Comparison of ENCODE assay signal across 16 cellular contexts in the genomic region with DNA sequence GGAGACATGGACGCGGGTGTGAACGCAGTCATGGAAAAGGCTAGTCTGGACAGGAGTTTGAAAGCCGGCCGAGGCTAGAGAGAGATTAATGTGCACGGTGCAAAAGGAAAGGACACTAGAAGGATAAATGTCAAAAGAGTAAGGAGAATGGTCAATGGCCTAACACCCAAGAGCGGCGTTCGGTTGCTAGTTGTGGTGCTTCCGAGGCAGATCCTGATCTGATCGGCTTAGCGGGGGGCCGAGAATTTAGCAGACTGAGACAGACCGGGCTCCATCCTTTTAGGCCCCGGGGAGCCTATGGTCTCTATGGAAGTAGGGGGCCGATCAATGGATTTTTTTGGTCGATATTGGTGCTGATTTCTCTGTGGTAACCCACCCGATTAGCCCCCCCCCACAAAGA. TPM values are rescaled to one million over a fixed set of nuclear protein-coding genes. Genes with fewer than 3 reads are reported as not detected.
A peak's percentile ranks its signal among the peaks of the same experiment; 100 is the strongest.
DNase-seq lines count a peak whose midpoint lies in the region; ATAC-seq, FAIRE-seq and TF ChIP-seq lines count a peak whose summit lies in the region.
"Had no signal": no experiment of that assay in that cellular context is flagged by ENCODE, and none has a peak within 500 bp of the region (broad histone marks: within the 10 kb centered on the region; RNA-seq: fewer than 3 reads in every experiment).

No MANE protein-coding gene starts in this region.

- peak overlapping the region; percentile 2 for H3K27ac Mint-ChIP-seq in activated T-cell treated with anti-CD3 and anti-CD28 coated beads, Interleukin-2, amount 50 U/mL, for 24 hours
- peak overlapping the region; percentile 78 to 99 (median 98) for H3K27ac Mint-ChIP-seq in naive thymus-derived CD8-positive, alpha-beta T cell

- CTCF ChIA-PET in OCI-LY7 (lab: Charles Lee; ENCODE audit: unreplicated experiment): no interaction called here

- WGBS in testis, 2 donors: 38% methylated on average over 18 of the region's 18 CpGs

- no peaks in the 10 kb centered on the region for H3K9me3 Mint-ChIP-seq in activated T-cell treated with anti-CD3 and anti-CD28 coated beads, Interleukin-2, amount 50 U/mL, for 24 hours
- no peaks in the 10 kb centered on the region for H3K9me3 Mint-ChIP-seq in naive thymus-derived CD8-positive, alpha-beta T cell

- peaks cover 26% of the 10 kb centered on the region for H3K4me1 Mint-ChIP-seq in activated T-cell treated with anti-CD3 and anti-CD28 coated beads, Interleukin-2, amount 50 U/mL, for 24 hours (ENCODE audit: low read depth)
- H3K4me1 Mint-ChIP-seq in naive thymus-derived CD8-positive, alpha-beta T cell: peaks cover 14 to 24% (median 22%) of the 10 kb centered on the region in 4 donors

- peak; percentile 81 for FAIRE-seq in bronchial epithelial cell (lab: Jason Lieb, UNC)

- no peak overlapping the region for H3K4me2 ChIP-seq in OCI-LY7 (ENCODE audit: low read length)

- H3K9me3 ChIP-seq in testis (no peaks in the 10 kb centered on the region), OCI-LY7 (ENCODE audit: low read length) (no peaks in the 10 kb centered on the region)
- H3K9me3 ChIP-seq: A549, prostate gland, tibial artery had no signal

- TF ChIP-seq POLR2A in testis (IDR thresholded peaks at IDR 0.05): no peak

- peaks cover 11% of the 10 kb centered on the region for H3K27me3 Mint-ChIP-seq in activated T-cell treated with anti-CD3 and anti-CD28 coated beads, Interleukin-2, amount 50 U/mL, for 24 hours
- no peaks in the 10 kb centered on the region for H3K27me3 Mint-ChIP-seq in naive thymus-derived CD8-positive, alpha-beta T cell

- H4K20me1 ChIP-seq in OCI-LY7 (ENCODE audit: insufficient read depth, low read length): no peaks in the 10 kb centered on the region

- peaks cover 7% of the 10 kb centered on the region for H3K4me1 ChIP-seq in testis
- no peaks in the 10 kb centered on the region for H3K4me1 ChIP-seq in OCI-LY7 (ENCODE audit: insufficient read depth, low read length, poor library complexity, severe bottlenecking)
- H3K4me1 ChIP-seq: A549, prostate gland had no signal

- intact Hi-C loops in testis (cut with DNase I; ENCODE audit: low total_unique reads): no loop called here
- intact Hi-C loops in OCI-LY7 (cut with micrococcal nuclease; ENCODE audit: unreplicated experiment): no loop called here

- POLR2A ChIA-PET in naive thymus-derived CD8-positive, alpha-beta T cell (lab: Charles Lee): interaction anchor here (1.2 to 2.8 kb wide), 4 partner anchors 18 to 75 kb away, joined by 7 to 22 read pairs (median 12); a partner anchor contains a TSS
- POLR2A ChIA-PET in OCI-LY7 (lab: Charles Lee): interaction anchor here (0.6 kb wide), 1 partner anchor 554 kb away, joined by 3 read pairs; no protein-coding TSS in a partner anchor

- TF ChIP-seq CTCF in bronchial epithelial cell (IDR thresholded peaks at IDR 0.05; ENCODE audit: insufficient read depth, low read length, severe bottlenecking): no peak
- TF ChIP-seq CTCF in testis (IDR thresholded peaks at IDR 0.05): no peak
- TF ChIP-seq CTCF in OCI-LY7 (conservative IDR thresholded peaks at IDR 0.05; ENCODE audit: low read length): no peak

- DNase-seq in activated T-cell treated with anti-CD3 and anti-CD28 coated beads, Interleukin-2, amount 50 U/mL, for 24 hours: no peak
- no peak for DNase-seq in activated T-cell treated with anti-CD3 and anti-CD28 coated beads for 4 hours
- peak; percentile 17 for DNase-seq in bronchial epithelial cell (ENCODE audit: low read depth)
- no peak for DNase-seq in naive thymus-derived CD8-positive, alpha-beta T cell
- DNase-seq in testis: no peak
- no peak for DNase-seq in OCI-LY7 (ENCODE audit: low spot score)
- no peak for DNase-seq in hypothalamus (lab: John Stamatoyannopoulos, UW)
- DNase-seq: activated CD4-positive, CD25-positive, alpha-beta regulatory T cell; aorta; NCI-H82; RPMI8226; tibial artery had no signal

- H3K36me3 ChIP-seq in bronchial epithelial cell (ENCODE audit: control insufficient read depth, insufficient read depth, low read length): no peaks in the 10 kb centered on the region
- H3K36me3 ChIP-seq in testis (ENCODE audit: low read depth, missing control alignments): no peaks in the 10 kb centered on the region
- H3K36me3 ChIP-seq in OCI-LY7 (ENCODE audit: insufficient read depth, low read length): no peaks in the 10 kb centered on the region
- H3K36me3 ChIP-seq: prostate gland, tibial artery had no signal

- no peaks in the 10 kb centered on the region for H3K36me3 Mint-ChIP-seq in activated T-cell treated with anti-CD3 and anti-CD28 coated beads, Interleukin-2, amount 50 U/mL, for 24 hours (ENCODE audit: low read depth)
- no peaks in the 10 kb centered on the region for H3K36me3 Mint-ChIP-seq in naive thymus-derived CD8-positive, alpha-beta T cell

- H3K27me3 ChIP-seq in bronchial epithelial cell (ENCODE audit: control insufficient read depth, insufficient read depth, low read length) (no peaks in the 10 kb centered on the region), testis (no peaks in the 10 kb centered on the region)
- H3K27me3 ChIP-seq: tibial artery had no signal

- no TSS peak for BruUV-seq in OCI-LY7 (replicated peaks; lab: Mats Ljungman, UMichigan)

- H3K9me2 ChIP-seq in OCI-LY7 (ENCODE audit: insufficient read depth, low read length): no peaks in the 10 kb centered on the region

- H3K4me3 Mint-ChIP-seq in activated T-cell treated with anti-CD3 and anti-CD28 coated beads, Interleukin-2, amount 50 U/mL, for 24 hours: no peak overlapping the region
- peak overlapping the region in 5 of 10 donors; percentile 28 to 92 (median 89) for H3K4me3 Mint-ChIP-seq in naive thymus-derived CD8-positive, alpha-beta T cell

- no peaks in the 10 kb centered on the region for H3K79me2 ChIP-seq in OCI-LY7 (ENCODE audit: insufficient read depth, low read depth, low read length)

- no peak overlapping the region for H3K4me3 ChIP-seq in bronchial epithelial cell (ENCODE audit: low read depth, low read length)
- H3K4me3 ChIP-seq in testis: no peak overlapping the region
- H3K4me3 ChIP-seq in OCI-LY7 (ENCODE audit: low read depth, low read length, poor library complexity, severe bottlenecking): no peak overlapping the region
- H3K4me3 ChIP-seq: A549 had no signal

- ATAC-seq in naive thymus-derived CD8-positive, alpha-beta T cell: no peak
- no peak for ATAC-seq in HG02763 (IDR thresholded peaks at IDR 0.05; ENCODE audit: unreplicated experiment)
- ATAC-seq: A549 had no signal

- peak overlapping the region; percentile 86 to 87 for H3K27ac ChIP-seq in testis
- H3K27ac ChIP-seq in OCI-LY7 (ENCODE audit: low read depth, low read length, poor library complexity, severe bottlenecking): no peak overlapping the region
- H3K27ac ChIP-seq: A549 had no signal

- no peak overlapping the region for H2AFZ ChIP-seq in OCI-LY7 (ENCODE audit: low read length)

RNA-seq across cellular contexts. Expression of a gene that starts 6.9 kb away (rescaled TPM):
- total RNA-seq in bronchial epithelial cell (not detected in 2 replicates), testis (not detected), OCI-LY7 (2022) (not detected in 2 replicates)
- 1 to 10 TPM in 1 of 2 experiments, not detected in 1; 1.0 TPM for total RNA-seq in naive thymus-derived CD8-positive, alpha-beta T cell
- polyA plus RNA-seq in naive thymus-derived CD8-positive, alpha-beta T cell: not detected
- polyA plus RNA-seq in testis (ENCODE audit: insufficient read depth, low read depth, low replicate concordance): not detected
- not detected in 2 replicates for total RNA-seq in OCI-LY7 (2014; rRNA removed; shearing (Covaris generic))
- total RNA-seq: aorta, dermis blood vessel endothelial cell, prostate gland had no signal
- polyA plus RNA-seq: A549, aorta had no signal

RNA-seq across cellular contexts. Expression of a gene that starts 11.5 kb away (rescaled TPM):
- not detected in 2 replicates for total RNA-seq in bronchial epithelial cell
- not detected for total RNA-seq in naive thymus-derived CD8-positive, alpha-beta T cell
- polyA plus RNA-seq in naive thymus-derived CD8-positive, alpha-beta T cell: not detected
- total RNA-seq in testis: 1 to 10 TPM in 1 of 2 donors, not detected in 1; 8.5 TPM
- 14.2 TPM for polyA plus RNA-seq in testis (ENCODE audit: insufficient read depth, low read depth, low replicate concordance)
- total RNA-seq in OCI-LY7 (2014; rRNA removed; shearing (Covaris generic)): not detected in 2 replicates
- total RNA-seq in OCI-LY7 (2022): not detected in 2 replicates
- total RNA-seq: aorta, dermis blood vessel endothelial cell, prostate gland had no signal
- polyA plus RNA-seq: A549, aorta had no signal

RNA-seq across cellular contexts. Expression of a gene that starts 21.0 kb away (rescaled TPM):
- total RNA-seq in bronchial epithelial cell (not detected in 2 replicates), testis (1 to 10 TPM; 2.0 to 5.1 TPM), OCI-LY7 (2022) (not detected in 2 replicates)
- total RNA-seq in naive thymus-derived CD8-positive, alpha-beta T cell: not detected
- polyA plus RNA-seq in naive thymus-derived CD8-positive, alpha-beta T cell: not detected
- 15.5 TPM for polyA plus RNA-seq in testis (ENCODE audit: insufficient read depth, low read depth, low replicate concordance)
- not detected in 2 replicates for total RNA-seq in OCI-LY7 (2014; rRNA removed; shearing (Covaris generic))
- total RNA-seq: aorta, dermis blood vessel endothelial cell, prostate gland had no signal
- polyA plus RNA-seq: A549, aorta had no signal

RNA-seq across cellular contexts. Expression of a gene that starts 40.8 kb away (rescaled TPM):
- total RNA-seq in bronchial epithelial cell: 1.8 and 2.9 TPM in 2 replicates
- total RNA-seq in naive thymus-derived CD8-positive, alpha-beta T cell: 10 to 100 TPM; 14.8 to 21.8 TPM
- polyA plus RNA-seq in naive thymus-derived CD8-positive, alpha-beta T cell: 1 to 10 TPM; 6.7 to 9.7 (median 8.3) TPM
- 10 to 100 TPM; 17.6 to 18.0 TPM for total RNA-seq in testis
- 7.6 TPM for polyA plus RNA-seq in testis (ENCODE audit: insufficient read depth, low read depth, low replicate concordance)
- total RNA-seq in OCI-LY7 (2014; rRNA removed; shearing (Covaris generic)): 5.1 and 11.8 TPM in 2 replicates
- total RNA-seq in OCI-LY7 (2022): 5.3 and 5.5 TPM in 2 replicates

RNA-seq across cellular contexts. Expression of a gene that starts 45.9 kb away (rescaled TPM):
- total RNA-seq in bronchial epithelial cell (not detected in 2 replicates), testis (1 to 10 TPM; 1.1 to 2.5 TPM), OCI-LY7 (2022) (0.57 and 0.59 TPM in 2 replicates)
- under 1 TPM; 0.18 to 0.41 TPM for total RNA-seq in naive thymus-derived CD8-positive, alpha-beta T cell
- polyA plus RNA-seq in naive thymus-derived CD8-positive, alpha-beta T cell: under 1 TPM in 2 of 3 donors, not detected in 1; 0.17 to 0.33 TPM
- 2.2 TPM for polyA plus RNA-seq in testis (ENCODE audit: insufficient read depth, low read depth, low replicate concordance)
- total RNA-seq in OCI-LY7 (2014; rRNA removed; shearing (Covaris generic)): 0.06 TPM in 1 of 2 replicates, not detected in the other
- polyA plus RNA-seq: aorta had no signal
